ENCODE assay signal across 1 cellular context in genomic region chr10:61733358-61733940, GRCh38.
TF ChIP-seq lines count a peak whose summit lies in the region.

No MANE protein-coding gene starts in this region.

TF ChIP-seq in K562, 482 proteins besides CTCF, POLR2A, EP300 and RAD21 (continued from another document):
- TF ChIP-seq RERE (CRISPR knock-in tag; IDR thresholded peaks at IDR 0.05; ENCODE audit: borderline replicate concordance) (no peak), C11orf30 (IDR thresholded peaks at IDR 0.05; ENCODE audit: low read depth) (peak; percentile 46; the same call in 1 of the 2 replicates), FOXO4 (CRISPR knock-in tag; IDR thresholded peaks at IDR 0.05) (no peak), MAFG (tag; conservative IDR thresholded peaks at IDR 0.05) (peak; percentile 63), MAFK (IDR thresholded peaks at IDR 0.05; ENCODE audit: low read length) (peak; percentile 48; the same call in 1 of the 2 replicates), ZNF583 (CRISPR knock-in tag; IDR thresholded peaks at IDR 0.05) (no peak), ZNF24 (IDR thresholded peaks at IDR 0.05) (peak; percentile 39; the same call in 1 of the 2 replicates), DEAF1 (CRISPR knock-in tag; IDR thresholded peaks at IDR 0.05) (peak; percentile 53; the same call in 1 of the 2 replicates), SP1 (CRISPR knock-in tag; IDR thresholded peaks at IDR 0.05) (0 out of 2 replicates have a peak, but pooled peaks have one; percentile 23), CBX3 (IDR thresholded peaks at IDR 0.05; ENCODE audit: borderline replicate concordance in 1 of 2, low read length in 2 of 2) (peak in 1 of 2 experiments; percentile 50; a peak in 1 of 3 replicates), ZBTB17 (CRISPR knock-in tag; IDR thresholded peaks at IDR 0.05) (no peak)
